Comparison of ENCODE assay signal across 1 cellular context in genomic region chr12:50024227-50024626, GRCh38.
TF ChIP-seq lines count a peak whose summit lies in the region.

No MANE protein-coding gene starts in this region.

TF ChIP-seq in WTC11, 78 proteins besides CTCF, POLR2A, EP300 and RAD21 (continued from another document):
- TF ChIP-seq, protein P1, sequence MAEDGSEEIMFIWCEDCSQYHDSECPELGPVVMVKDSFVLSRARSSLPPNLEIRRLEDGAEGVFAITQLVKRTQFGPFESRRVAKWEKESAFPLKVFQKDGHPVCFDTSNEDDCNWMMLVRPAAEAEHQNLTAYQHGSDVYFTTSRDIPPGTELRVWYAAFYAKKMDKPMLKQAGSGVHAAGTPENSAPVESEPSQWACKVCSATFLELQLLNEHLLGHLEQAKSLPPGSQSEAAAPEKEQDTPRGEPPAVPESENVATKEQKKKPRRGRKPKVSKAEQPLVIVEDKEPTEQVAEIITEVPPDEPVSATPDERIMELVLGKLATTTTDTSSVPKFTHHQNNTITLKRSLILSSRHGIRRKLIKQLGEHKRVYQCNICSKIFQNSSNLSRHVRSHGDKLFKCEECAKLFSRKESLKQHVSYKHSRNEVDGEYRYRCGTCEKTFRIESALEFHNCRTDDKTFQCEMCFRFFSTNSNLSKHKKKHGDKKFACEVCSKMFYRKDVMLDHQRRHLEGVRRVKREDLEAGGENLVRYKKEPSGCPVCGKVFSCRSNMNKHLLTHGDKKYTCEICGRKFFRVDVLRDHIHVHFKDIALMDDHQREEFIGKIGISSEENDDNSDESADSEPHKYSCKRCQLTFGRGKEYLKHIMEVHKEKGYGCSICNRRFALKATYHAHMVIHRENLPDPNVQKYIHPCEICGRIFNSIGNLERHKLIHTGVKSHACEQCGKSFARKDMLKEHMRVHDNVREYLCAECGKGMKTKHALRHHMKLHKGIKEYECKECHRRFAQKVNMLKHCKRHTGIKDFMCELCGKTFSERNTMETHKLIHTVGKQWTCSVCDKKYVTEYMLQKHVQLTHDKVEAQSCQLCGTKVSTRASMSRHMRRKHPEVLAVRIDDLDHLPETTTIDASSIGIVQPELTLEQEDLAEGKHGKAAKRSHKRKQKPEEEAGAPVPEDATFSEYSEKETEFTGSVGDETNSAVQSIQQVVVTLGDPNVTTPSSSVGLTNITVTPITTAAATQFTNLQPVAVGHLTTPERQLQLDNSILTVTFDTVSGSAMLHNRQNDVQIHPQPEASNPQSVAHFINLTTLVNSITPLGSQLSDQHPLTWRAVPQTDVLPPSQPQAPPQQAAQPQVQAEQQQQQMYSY (CRISPR knock-in tag; IDR thresholded peaks at IDR 0.05): no peak
- no peak for TF ChIP-seq SOX15 (CRISPR knock-in tag; IDR thresholded peaks at IDR 0.05)
- no peak for TF ChIP-seq JAZF1 (CRISPR knock-in tag; IDR thresholded peaks at IDR 0.05)
- no peak for TF ChIP-seq ELF4 (CRISPR knock-in tag; IDR thresholded peaks at IDR 0.05; ENCODE audit: low read depth)
- TF ChIP-seq, protein P2, sequence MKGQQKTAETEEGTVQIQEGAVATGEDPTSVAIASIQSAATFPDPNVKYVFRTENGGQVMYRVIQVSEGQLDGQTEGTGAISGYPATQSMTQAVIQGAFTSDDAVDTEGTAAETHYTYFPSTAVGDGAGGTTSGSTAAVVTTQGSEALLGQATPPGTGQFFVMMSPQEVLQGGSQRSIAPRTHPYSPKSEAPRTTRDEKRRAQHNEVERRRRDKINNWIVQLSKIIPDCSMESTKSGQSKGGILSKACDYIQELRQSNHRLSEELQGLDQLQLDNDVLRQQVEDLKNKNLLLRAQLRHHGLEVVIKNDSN (CRISPR knock-in tag; IDR thresholded peaks at IDR 0.05): no peak
- no peak for TF ChIP-seq E2F4 (CRISPR knock-in tag; IDR thresholded peaks at IDR 0.05; ENCODE audit: borderline replicate concordance, low read depth)
- no peak for TF ChIP-seq NFYB (CRISPR knock-in tag; conservative IDR thresholded peaks at IDR 0.05; ENCODE audit: low read depth)
- no peak for TF ChIP-seq ZBTB43 (CRISPR knock-in tag; IDR thresholded peaks at IDR 0.05)
- TF ChIP-seq AFF4 (CRISPR knock-in tag; IDR thresholded peaks at IDR 0.05; ENCODE audit: borderline replicate concordance): no peak
